ENCODE assay signal across 11 cellular contexts in genomic region chr5:12292610-12293204, GRCh38.
DNase-seq lines count a peak whose midpoint lies in the region; ATAC-seq and TF ChIP-seq lines count a peak whose summit lies in the region.
"Had no signal": no experiment of that assay in that cellular context is flagged by ENCODE, and none has a peak within 500 bp of the region (broad histone marks: within the 10 kb centered on the region; RNA-seq: fewer than 3 reads in every experiment).

No MANE protein-coding gene starts in this region.

- TF ChIP-seq CTCF in astrocyte of the cerebellum (IDR thresholded peaks at IDR 0.05; ENCODE audit: low read depth, low read length, missing control alignments) (peak; percentile 35), progenitor cell of endocrine pancreas (IDR thresholded peaks at IDR 0.05; ENCODE audit: unreplicated experiment) (peak; percentile 34)

- ATAC-seq in HG02840 (IDR thresholded peaks at IDR 0.05; ENCODE audit: low FRiP score, unreplicated experiment) = no peak
- ATAC-seq: activated CD4-positive, CD25-positive, alpha-beta regulatory T cell treated with anti-CD3 and anti-CD28 coated beads, Interleukin-2, amount 50 U/mL, for 24 hours had no signal

- in situ Hi-C loops in astrocyte of the cerebellum (cut with HindIII; ENCODE audit: low sequenced_read_pairs) = no loop called here

- H3K4me3 ChIP-seq in astrocyte of the cerebellum (ENCODE audit: low read depth, low read length) = no peak overlapping the region
- H3K4me3 ChIP-seq: upper lobe of left lung had no signal

- no peak overlapping the region for H3K4me3 Mint-ChIP-seq in progenitor cell of endocrine pancreas (ENCODE audit: low read depth)

- H3K27ac Mint-ChIP-seq in progenitor cell of endocrine pancreas = no peak overlapping the region

- no peaks in the 10 kb centered on the region for H3K4me1 Mint-ChIP-seq in progenitor cell of endocrine pancreas (ENCODE audit: low read depth)

- H3K36me3 Mint-ChIP-seq in progenitor cell of endocrine pancreas (ENCODE audit: insufficient read depth) = peaks cover 6% of the 10 kb centered on the region

- DNase-seq in DMS153 (lab: John Stamatoyannopoulos, UW) (peak; percentile 1), DMS153 treated with DMSO at 0.1 percent for 48 hours (lab: John Stamatoyannopoulos, UW; ENCODE audit: unreplicated experiment) (no peak), NCI-H524 treated with DMSO at 0.1 percent for 48 hours (lab: John Stamatoyannopoulos, UW) (peak; percentile 78), astrocyte of the cerebellum (ENCODE audit: low read depth) (peak; percentile 18), progenitor cell of endocrine pancreas (ENCODE audit: low spot score, unreplicated experiment) (no peak), superior temporal gyrus (ENCODE audit: extremely low spot score) (no peak)
- DNase-seq in activated naive CD4-positive, alpha-beta T cell treated with Interleukin-2 at 50 U/mL for 16 hours = no peak
- DNase-seq: stimulated activated CD4-positive, alpha-beta T cell treated with anti-CD3 and anti-CD28 coated beads, Interleukin-12 subunit alpha, Interleukin-12 subunit beta, amount 100 ng/mL, for 4 hours; upper lobe of left lung had no signal

- H3K27me3 Mint-ChIP-seq in progenitor cell of endocrine pancreas = no peaks in the 10 kb centered on the region

- H3K9me3 Mint-ChIP-seq in progenitor cell of endocrine pancreas (ENCODE audit: low read depth) = peaks cover 50% of the 10 kb centered on the region

Comparison
In these comparisons a context has a peak if more than half of its experiments do, and no peak if none do; other contexts are left out.
1. DNase-seq: peak in DMS153 (single experiment), NCI-H524 treated with DMSO at 0.1 percent for 48 hours (single experiment) and astrocyte of the cerebellum (single experiment); none in DMS153 treated with DMSO at 0.1 percent for 48 hours (single experiment), progenitor cell of endocrine pancreas (single experiment), superior temporal gyrus (single experiment) and activated naive CD4-positive, alpha-beta T cell treated with Interleukin-2 at 50 U/mL for 16 hours (single experiment).